In the genomic region with DNA sequence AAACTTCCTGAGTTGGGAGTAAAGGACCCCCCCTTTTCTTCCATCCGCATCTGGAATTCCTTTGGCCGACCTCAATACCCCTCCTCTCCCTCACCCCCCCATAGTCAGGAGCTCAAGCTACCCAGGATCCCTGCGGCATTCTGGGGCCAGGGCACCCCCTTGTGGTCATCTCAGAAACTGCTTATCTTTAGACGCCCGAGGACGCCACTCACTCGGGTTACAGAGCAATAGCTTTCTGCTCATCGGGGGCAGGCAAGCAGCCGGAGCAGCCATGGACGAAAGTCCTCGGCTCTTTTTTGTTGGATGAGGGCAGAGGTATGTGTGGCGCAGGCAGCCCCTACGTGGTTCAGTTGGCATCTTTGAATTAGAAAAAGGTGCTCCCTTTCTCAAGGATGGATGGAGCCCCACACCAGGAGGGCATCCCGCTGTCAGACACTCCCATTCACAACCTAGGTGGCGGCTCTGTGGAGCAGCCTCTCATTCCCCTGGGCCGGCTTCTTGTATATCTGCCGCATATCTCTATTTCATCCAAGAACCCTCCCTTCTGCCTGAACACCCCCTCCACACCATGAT, we compare ENCODE assay signal across 8 cellular contexts. TPM values are rescaled to one million over a fixed set of nuclear protein-coding genes. Genes with fewer than 3 reads are reported as not detected.
A peak's percentile ranks its signal among the peaks of the same experiment; 100 is the strongest.
DNase-seq lines count a peak whose midpoint lies in the region; ATAC-seq and TF ChIP-seq lines count a peak whose summit lies in the region.

No MANE protein-coding gene starts in this region.

- H3K9me3 ChIP-seq in lower lobe of right lung, result no peaks in the 10 kb centered on the region

- H3K27ac ChIP-seq in lower lobe of right lung, result peak overlapping the region; percentile 89

- peak; percentile 92 for DNase-seq in AG08396 (ENCODE audit: low spot score)
- peak; percentile 53 for DNase-seq in NCI-H345 (lab: John Stamatoyannopoulos, UW)
- peak; percentile 70 to 79 for DNase-seq in activated CD4-positive, alpha-beta T cell treated with anti-CD3 and anti-CD28 coated beads, Interleukin-2, amount 50 U/mL, for 48 hours
- DNase-seq in effector CD8-positive, alpha-beta T cell (lab: John Stamatoyannopoulos, UW), result peak; percentile 47
- DNase-seq in lower lobe of right lung, result peak; percentile 76
- peak; percentile 49 for DNase-seq in stimulated activated CD8-positive, alpha-beta memory T cell treated with anti-CD3 and anti-CD28 coated beads, Interleukin-12 subunit alpha, Interleukin-12 subunit beta, amount 100 ng/mL, for 1 hour (ENCODE audit: low read depth)

- H3K4me1 ChIP-seq in lower lobe of right lung, result peaks cover 60% of the 10 kb centered on the region

- H3K27me3 ChIP-seq in lower lobe of right lung (ENCODE audit: low read depth), result peaks cover 13% of the 10 kb centered on the region

- H3K36me3 ChIP-seq in lower lobe of right lung, result peaks cover 13% of the 10 kb centered on the region

- intact Hi-C loops in lower lobe of right lung (cut with DNase I), result no loop called here

- peak; percentile 68 for TF ChIP-seq CTCF in lower lobe of right lung (IDR thresholded peaks at IDR 0.05)

- ATAC-seq in GM18868 (IDR thresholded peaks at IDR 0.05; ENCODE audit: unreplicated experiment), result peak; percentile 41
- ATAC-seq in lower lobe of right lung, result peak; percentile 40 to 50
- ATAC-seq in GM19324 (IDR thresholded peaks at IDR 0.05; ENCODE audit: low FRiP score, unreplicated experiment), result no peak

- peak overlapping the region; percentile 68 for H3K4me3 ChIP-seq in lower lobe of right lung

RNA-seq across cellular contexts. Expression of gene C1QTNF5, which starts 2.3 kb away (rescaled TPM):
- 28.2 TPM for total RNA-seq in lower lobe of right lung

RNA-seq across cellular contexts. Expression of gene RNF26, which starts 4.1 kb away (rescaled TPM):
- total RNA-seq in lower lobe of right lung, result 19.3 TPM

RNA-seq across cellular contexts. Expression of gene MFRP, which starts 8.1 kb away (rescaled TPM):
- total RNA-seq in lower lobe of right lung, result not detected

RNA-seq across cellular contexts. Expression of gene MCAM, which starts 21.5 kb away (rescaled TPM):
- 67.1 TPM for total RNA-seq in lower lobe of right lung

RNA-seq across cellular contexts. Expression of gene USP2, which starts 43.1 kb away (rescaled TPM):
- 5.1 TPM for total RNA-seq in lower lobe of right lung
